9 cellular contexts compared by ENCODE assay signal in genomic region chr12:111303531-111303930, GRCh38.
"Had no signal": no experiment of that assay in that cellular context is flagged by ENCODE, and none has a peak within 500 bp of the region (broad histone marks: within the 10 kb centered on the region; RNA-seq: fewer than 3 reads in every experiment).

No MANE protein-coding gene starts in this region.

- H3K4me2 ChIP-seq: GM23338 had no signal

- H3K4me3 ChIP-seq: GM23338, K562 had no signal

- DNase-seq: H9, HCEC 1CT, IMR-90, KG1 had no signal

- FAIRE-seq: H1, H54, HTR-8/SVneo, K562 had no signal

- ATAC-seq: GM23338, K562 had no signal

- H3K4me3 Mint-ChIP-seq: GM23338, H9 had no signal

- H2AFZ ChIP-seq: GM23338 had no signal

- H3K27ac Mint-ChIP-seq: GM23338, H9 had no signal
